8 cellular contexts compared by ENCODE assay signal in genomic region chr19:8904597-8904996, GRCh38.
"Had no signal": no experiment of that assay in that cellular context is flagged by ENCODE, and none has a peak within 500 bp of the region (broad histone marks: within the 10 kb centered on the region; RNA-seq: fewer than 3 reads in every experiment).

No MANE protein-coding gene starts in this region.

- FAIRE-seq: G401.6, GM12878, GM12891, GM12892, GM18507, GM19239 had no signal

- ATAC-seq: GM12878 had no signal

- H3K4me3 ChIP-seq: GM12878 had no signal

- DNase-seq: GDM1, GF-D8 had no signal
